ENCODE assay signal across 18 cellular contexts in genomic region chr5:31783762-31784161, GRCh38.
DNase-seq lines count a peak whose midpoint lies in the region; TF ChIP-seq lines count a peak whose summit lies in the region.
"Had no signal": no experiment of that assay in that cellular context is flagged by ENCODE, and none has a peak within 500 bp of the region (broad histone marks: within the 10 kb centered on the region; RNA-seq: fewer than 3 reads in every experiment).

No MANE protein-coding gene starts in this region.

- no peaks in the 10 kb centered on the region for H3K79me2 ChIP-seq in mammary epithelial cell (ENCODE audit: insufficient read depth, low read length)

- WGBS in mammary epithelial cell (ENCODE audit: low coverage, missing lambda C conversion rate): 5% methylated on average over 8 of the region's 9 CpGs

- H3K36me3 Mint-ChIP-seq in MCF 10A (ENCODE audit: insufficient read depth, unreplicated experiment) (no peaks in the 10 kb centered on the region), nephron progenitor cell (ENCODE audit: low read depth) (peaks cover 4% of the 10 kb centered on the region), type B pancreatic cell (no peaks in the 10 kb centered on the region)
- H3K36me3 Mint-ChIP-seq: CD4-positive, CD25-positive, alpha-beta regulatory T cell had no signal

- POLR2A ChIA-PET in MCF 10A (lab: Yijun Ruan, JAX): no interaction called here

- CTCF ChIA-PET in mammary epithelial cell (lab: Charles Lee; ENCODE audit: low non-redundant PET): no interaction called here
- CTCF ChIA-PET in MCF 10A (lab: Yijun Ruan, JAX): no interaction called here

- dilution Hi-C loops in mammary epithelial cell (cut with HindIII; ENCODE audit: low sequenced_read_pairs): no loop called here

- peaks cover 4% of the 10 kb centered on the region for H3K4me1 ChIP-seq in mammary epithelial cell (ENCODE audit: insufficient read depth, low read length)
- H3K4me1 ChIP-seq: A549, Peyer's patch had no signal

- no peaks in the 10 kb centered on the region for H3K36me3 ChIP-seq in mammary epithelial cell (ENCODE audit: insufficient read depth, low read length)
- H3K36me3 ChIP-seq: Peyer's patch had no signal

- no peak overlapping the region for H3K4me3 Mint-ChIP-seq in MCF 10A (ENCODE audit: unreplicated experiment)
- no peak overlapping the region for H3K4me3 Mint-ChIP-seq in nephron progenitor cell
- no peak overlapping the region for H3K4me3 Mint-ChIP-seq in type B pancreatic cell
- H3K4me3 Mint-ChIP-seq: CD4-positive, CD25-positive, alpha-beta regulatory T cell had no signal

- H3K27ac ChIP-seq in mammary epithelial cell (ENCODE audit: insufficient read depth, low read depth, low read length): no peak overlapping the region
- H3K27ac ChIP-seq: A549, Peyer's patch had no signal

- H3K27ac Mint-ChIP-seq in MCF 10A (ENCODE audit: low read depth, unreplicated experiment): no peak overlapping the region
- peak overlapping the region; percentile 83 for H3K27ac Mint-ChIP-seq in nephron progenitor cell
- no peak overlapping the region for H3K27ac Mint-ChIP-seq in type B pancreatic cell
- H3K27ac Mint-ChIP-seq: CD4-positive, CD25-positive, alpha-beta regulatory T cell had no signal

- no peaks in the 10 kb centered on the region for H3K9me3 ChIP-seq in mammary epithelial cell (replicated peaks; ENCODE audit: insufficient read depth, low read length)
- H3K9me3 ChIP-seq: A549, Peyer's patch had no signal

- no peak overlapping the region for H3K4me3 ChIP-seq in mammary epithelial cell (replicated peaks in 1 of 3; ENCODE audit: insufficient read depth in 1 of 3, low read depth in 2 of 3, low read length in 3 of 3)
- H3K4me3 ChIP-seq: A549, GM12878, Peyer's patch had no signal

- H3K9ac ChIP-seq in mammary epithelial cell (ENCODE audit: insufficient read depth, low read length): no peak overlapping the region

- H3K4me1 Mint-ChIP-seq in MCF 10A (ENCODE audit: insufficient read depth, unreplicated experiment): peaks cover 8% of the 10 kb centered on the region
- H3K4me1 Mint-ChIP-seq in nephron progenitor cell: peaks cover 16% of the 10 kb centered on the region
- H3K4me1 Mint-ChIP-seq in type B pancreatic cell (ENCODE audit: unreplicated experiment): no peaks in the 10 kb centered on the region

- H2AFZ ChIP-seq in mammary epithelial cell (ENCODE audit: low read depth, low read length): peak overlapping the region; percentile 51

- no peaks in the 10 kb centered on the region for H4K20me1 ChIP-seq in mammary epithelial cell (ENCODE audit: insufficient read depth, low read length)

- TF ChIP-seq CTCF in mammary epithelial cell (conservative IDR thresholded peaks at IDR 0.05 in 1 of 2, IDR thresholded peaks at IDR 0.05 in 1 of 2; ENCODE audit: extremely low read depth in 1 of 2, insufficient read depth in 1 of 2, low read depth in 1 of 2, low read length in 2 of 2) (no peak), MCF 10A (IDR thresholded peaks at IDR 0.05; ENCODE audit: unreplicated experiment) (no peak), nephron progenitor cell (IDR thresholded peaks at IDR 0.05) (no peak), type B pancreatic cell (conservative IDR thresholded peaks at IDR 0.05) (no peak)

- DNase-seq in mammary epithelial cell (no peak), MCF 10A (ENCODE audit: unreplicated experiment) (no peak), G401 (ENCODE audit: low spot score) (peak; percentile 99), cerebellar nuclear complex (lab: John Stamatoyannopoulos, UW) (peak; percentile 56 to 94), nephron progenitor cell (no peak), hippocampal formation (lab: John Stamatoyannopoulos, UW) (no peak), type B pancreatic cell (ENCODE audit: extremely low spot score, unreplicated experiment) (no peak)
- DNase-seq in activated CD4-positive, alpha-beta T cell treated with anti-CD3 and anti-CD28 coated beads for 1 hour: no peak
- DNase-seq: CD4-positive, CD25-positive, alpha-beta regulatory T cell; Kasumi-1; NCI-H1092; NCI-H1436; NCI-H1930; NCI-H524 treated with DMSO at 0.1 percent for 48 hours; NCI-H82; Peyer's patch had no signal

- H3K27me3 Mint-ChIP-seq in MCF 10A (ENCODE audit: insufficient read depth, unreplicated experiment) (peaks cover 18% of the 10 kb centered on the region), nephron progenitor cell (ENCODE audit: low read depth, poor library complexity) (peaks cover 17% of the 10 kb centered on the region), type B pancreatic cell (peaks cover 2% of the 10 kb centered on the region)

- peak overlapping the region; percentile 41 for H3K4me2 ChIP-seq in mammary epithelial cell (ENCODE audit: insufficient read depth, low read depth, low read length)
- H3K4me2 ChIP-seq: A549 had no signal

- intact Hi-C loops in mammary epithelial cell (cut with micrococcal nuclease): no loop called here
- intact Hi-C loops in MCF 10A (cut with micrococcal nuclease): no loop called here

- no TSS peak for BruUV-seq in mammary epithelial cell (replicated peaks; lab: Mats Ljungman, UMichigan)
- no TSS peak for BruUV-seq in MCF 10A (replicated peaks; lab: Mats Ljungman, UMichigan)

- H3K9me3 Mint-ChIP-seq in MCF 10A (ENCODE audit: unreplicated experiment) (no peaks in the 10 kb centered on the region), nephron progenitor cell (peaks cover 4% of the 10 kb centered on the region), type B pancreatic cell (no peaks in the 10 kb centered on the region)

- H3K27me3 ChIP-seq in mammary epithelial cell (ENCODE audit: insufficient read depth, low read length): no peaks in the 10 kb centered on the region
- H3K27me3 ChIP-seq: Peyer's patch had no signal

- in situ Hi-C loops in mammary epithelial cell (cut with MboI; ENCODE audit: low sequenced_read_pairs in 2 of 2): no loop called here
- in situ Hi-C loops in G401 (cut with HindIII; ENCODE audit: low sequenced_read_pairs): no loop called here

Comparison
In these comparisons a context has a peak if more than half of its experiments do, and no peak if none do; other contexts are left out.
1. DNase-seq: peak in G401 (single experiment) and cerebellar nuclear complex (2 of 2); none in mammary epithelial cell (single experiment), MCF 10A (single experiment), nephron progenitor cell (single experiment), activated CD4-positive, alpha-beta T cell treated with anti-CD3 and anti-CD28 coated beads for 1 hour (single experiment), hippocampal formation (0 of 2) and type B pancreatic cell (single experiment).